ENCODE assay signal across 8 cellular contexts in the genomic region with DNA sequence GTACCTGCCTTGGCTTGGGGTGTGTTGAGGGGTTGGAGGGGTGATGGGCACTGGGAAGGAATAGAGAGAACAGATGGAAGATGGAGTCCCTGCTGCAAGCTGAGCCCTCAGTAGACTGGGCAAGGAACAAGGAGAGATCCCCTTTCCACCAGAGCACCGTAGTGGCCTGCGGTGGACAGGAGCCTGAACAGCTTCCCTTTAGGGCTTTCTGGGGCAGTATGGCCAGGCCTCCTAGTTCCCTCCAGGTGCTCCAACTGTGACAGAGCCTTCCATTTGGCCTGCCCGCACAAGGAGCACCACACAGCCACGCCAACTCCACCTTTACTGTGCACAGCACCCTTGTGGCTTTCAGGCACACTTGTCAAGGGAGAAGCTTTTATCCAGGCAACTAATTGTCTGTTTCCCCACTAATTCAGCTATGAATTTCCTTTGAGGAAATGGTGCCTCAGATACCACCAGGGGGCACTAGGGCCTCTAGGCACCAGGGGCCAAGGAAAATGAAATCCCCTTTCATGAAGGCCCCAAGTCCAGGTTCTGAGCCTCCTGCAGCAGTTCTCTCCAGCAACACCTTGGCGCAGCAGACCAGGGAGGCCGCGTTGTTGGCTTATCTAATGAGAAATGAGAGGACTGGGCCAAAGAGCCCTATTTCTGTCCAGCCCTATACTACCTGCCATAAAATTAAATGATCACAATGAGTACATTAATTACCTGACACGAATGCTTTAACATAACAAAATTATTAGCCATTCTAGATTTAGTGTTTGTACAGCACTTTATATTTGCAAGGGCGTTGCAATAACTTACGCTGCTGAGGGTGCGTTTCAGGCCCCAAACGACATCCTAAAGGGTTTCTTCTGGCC. TPM values are rescaled to one million over a fixed set of nuclear protein-coding genes. Genes with fewer than 3 reads are reported as not detected.
DNase-seq lines count a peak whose midpoint lies in the region; ATAC-seq and TF ChIP-seq lines count a peak whose summit lies in the region.

No MANE protein-coding gene starts in this region.

- no peaks in the 10 kb centered on the region for H3K4me1 Mint-ChIP-seq in stimulated activated naive B cell treated with anti-CD40 and anti-IgM and Interleukin-4, amounts not matched to agents 10 μg/mL and 1 μg/mL and 100 μg/mL, for 72 hours

- peak; percentile 76 for TF ChIP-seq CTCF in VCaP (conservative IDR thresholded peaks at IDR 0.05)

- no peak overlapping the region for H3K27ac ChIP-seq in VCaP

- H3K4me3 Mint-ChIP-seq in stimulated activated naive B cell treated with anti-CD40 and anti-IgM and Interleukin-4, amounts not matched to agents 10 μg/mL and 1 μg/mL and 100 μg/mL, for 72 hours: no peak overlapping the region

- H3K9me3 Mint-ChIP-seq in stimulated activated naive B cell treated with anti-CD40 and anti-IgM and Interleukin-4, amounts not matched to agents 10 μg/mL and 1 μg/mL and 100 μg/mL, for 72 hours: no peaks in the 10 kb centered on the region

- H3K27me3 Mint-ChIP-seq in stimulated activated naive B cell treated with anti-CD40 and anti-IgM and Interleukin-4, amounts not matched to agents 10 μg/mL and 1 μg/mL and 100 μg/mL, for 72 hours: no peaks in the 10 kb centered on the region

- ATAC-seq in stimulated activated naive B cell treated with anti-CD40 and anti-IgM and Interleukin-4, amounts not matched to agents 10 μg/mL and 1 μg/mL and 100 μg/mL, for 72 hours (replicated peaks): peak in 1 of 2 donors; percentile 56
- ATAC-seq in GM21723 (IDR thresholded peaks at IDR 0.05; ENCODE audit: unreplicated experiment): no peak

- no peaks in the 10 kb centered on the region for H3K36me3 Mint-ChIP-seq in stimulated activated naive B cell treated with anti-CD40 and anti-IgM and Interleukin-4, amounts not matched to agents 10 μg/mL and 1 μg/mL and 100 μg/mL, for 72 hours

- DNase-seq in NCI-H524 (lab: John Stamatoyannopoulos, UW) (peak; percentile 68), NCI-H524 treated with DMSO at 0.1 percent for 48 hours (lab: John Stamatoyannopoulos, UW) (no peak), NCI-H1105 treated with DMSO at 0.1 percent for 48 hours (lab: John Stamatoyannopoulos, UW) (peak; percentile 63), dedifferentiated amniotic fluid mesenchymal stem cell (ENCODE audit: extremely low spot score) (peak; percentile 62), lung microvascular endothelial cell (ENCODE audit: low read depth in 2 of 2) (peak; percentile 66 to 82)
- peak; percentile 20 for DNase-seq in stimulated activated naive B cell treated with anti-CD40 and anti-IgM and Interleukin-4, amounts not matched to agents 10 μg/mL and 1 μg/mL and 100 μg/mL, for 72 hours

- no peak overlapping the region for H3K27ac Mint-ChIP-seq in stimulated activated naive B cell treated with anti-CD40 and anti-IgM and Interleukin-4, amounts not matched to agents 10 μg/mL and 1 μg/mL and 100 μg/mL, for 72 hours

RNA-seq across cellular contexts. Expression of a gene that starts 23.1 kb away (rescaled TPM):
- 28.8 and 31.9 TPM in 2 replicates for total RNA-seq in lung microvascular endothelial cell

RNA-seq across cellular contexts. Expression of a gene that starts 26.9 kb away (rescaled TPM):
- 34.0 and 53.6 TPM in 2 replicates for total RNA-seq in lung microvascular endothelial cell
